19 cellular contexts compared by ENCODE assay signal in the genomic region with DNA sequence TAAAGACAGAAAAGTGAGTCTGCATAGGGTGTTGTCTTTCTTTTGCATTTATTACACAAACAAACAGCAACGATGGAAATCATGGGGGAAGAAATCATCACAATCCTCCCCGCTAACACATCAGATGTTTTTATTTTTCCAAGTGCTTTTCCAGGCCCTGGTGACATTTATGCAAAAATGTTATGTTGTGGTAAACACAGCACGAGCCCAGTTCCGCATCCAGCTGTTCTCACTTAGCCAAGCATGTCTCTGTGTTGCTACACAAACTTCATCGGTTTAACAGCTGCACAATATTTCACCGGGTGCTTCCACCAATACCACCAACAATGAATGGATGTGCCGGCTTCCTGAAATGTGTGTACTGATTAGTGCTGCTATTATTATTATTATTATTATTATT. TPM values are rescaled to one million over a fixed set of nuclear protein-coding genes. Genes with fewer than 3 reads are reported as not detected.
DNase-seq lines count a peak whose midpoint lies in the region; ATAC-seq and TF ChIP-seq lines count a peak whose summit lies in the region.
"Had no signal": no experiment of that assay in that cellular context is flagged by ENCODE, and none has a peak within 500 bp of the region (broad histone marks: within the 10 kb centered on the region; RNA-seq: fewer than 3 reads in every experiment).

No MANE protein-coding gene starts in this region.

- no peak for TF ChIP-seq EP300 in stomach (IDR thresholded peaks at IDR 0.05)

- no peaks in the 10 kb centered on the region for H3K27me3 ChIP-seq in stomach

- H3K36me3 ChIP-seq in stomach = no peaks in the 10 kb centered on the region

- H3K4me1 Mint-ChIP-seq in WTC11 (no peaks in the 10 kb centered on the region), T-helper 17 cell (no peaks in the 10 kb centered on the region)
- H3K4me1 Mint-ChIP-seq: CD4-positive, alpha-beta memory T cell had no signal

- ATAC-seq in WTC11 (no peak), sciatic nerve (peak; percentile 70), T-helper 17 cell (no peak), GM18520 (IDR thresholded peaks at IDR 0.05; ENCODE audit: unreplicated experiment) (no peak)
- ATAC-seq: HCT116 had no signal

- H3K9me3 Mint-ChIP-seq in WTC11 = peaks cover 31% of the 10 kb centered on the region

- H3K4me3 Mint-ChIP-seq in WTC11 (no peak overlapping the region), T-helper 17 cell (no peak overlapping the region)
- H3K4me3 Mint-ChIP-seq: CD14-positive monocyte; CD4-positive, alpha-beta memory T cell had no signal

- H3K36me3 Mint-ChIP-seq in WTC11 (peaks cover 17% of the 10 kb centered on the region), T-helper 17 cell (ENCODE audit: low read depth) (no peaks in the 10 kb centered on the region)
- H3K36me3 Mint-ChIP-seq: CD14-positive monocyte; CD4-positive, alpha-beta memory T cell had no signal

- TF ChIP-seq CTCF in AG09319 (IDR thresholded peaks at IDR 0.05; ENCODE audit: low read depth, low read length) (no peak), WTC11 (IDR thresholded peaks at IDR 0.05) (no peak), stomach (IDR thresholded peaks at IDR 0.05) (no peak)

- H3K27ac ChIP-seq in stomach = no peak overlapping the region

- 76 to 87% (median 80%) methylated on average over 7 of the region's 7 CpGs for WGBS in stomach, 5 donors

- H3K27me3 Mint-ChIP-seq in WTC11 (ENCODE audit: low read depth) (peaks cover 4% of the 10 kb centered on the region; the same call in 1 of the 2 replicates), T-helper 17 cell (peaks cover 23% of the 10 kb centered on the region)

- H3K27ac Mint-ChIP-seq in WTC11 (no peak overlapping the region), T-helper 17 cell (no peak overlapping the region)
- H3K27ac Mint-ChIP-seq: CD14-positive monocyte; CD4-positive, alpha-beta memory T cell had no signal

- no peak for TF ChIP-seq POLR2A in stomach (IDR thresholded peaks at IDR 0.05)

- intact Hi-C loops in sciatic nerve (cut with DNase I) (no loop called here), stomach (cut with DNase I; ENCODE audit: low total_unique reads) (no loop called here)

- no peak overlapping the region for H3K4me3 ChIP-seq in stomach

- H3K4me1 ChIP-seq in stomach = peaks cover 0 to 3% (median 0%) of the 10 kb centered on the region in 4 donors

- POLR2A ChIA-PET in WTC11 (lab: Charles Lee) = no interaction called here

- peak; percentile 16 for DNase-seq in AG09319 (ENCODE audit: extremely low read depth, low read depth)
- no peak for DNase-seq in WTC11 (ENCODE audit: low spot score)
- DNase-seq in fibroblast of peridontal ligament (ENCODE audit: extremely low read depth) = peak; percentile 25
- no peak for DNase-seq in sciatic nerve (ENCODE audit: low spot score)
- no peak for DNase-seq in T-helper 17 cell
- no peak for DNase-seq in stomach
- DNase-seq in NCI-H1930 (lab: John Stamatoyannopoulos, UW) = no peak
- DNase-seq: 8988T; AML-193; CD4-positive, alpha-beta memory T cell; DMS153; DMS79; GDM1; GOT3; H7; IMR-90 had no signal

- H3K9me3 ChIP-seq in T-helper 17 cell (ENCODE audit: control insufficient read depth, low read length, poor library complexity, severe bottlenecking) = no peaks in the 10 kb centered on the region
- H3K9me3 ChIP-seq in stomach = peaks cover 0 to 10% (median 5%) of the 10 kb centered on the region in 4 donors

- CTCF ChIA-PET in WTC11 (lab: Charles Lee) = interaction anchor here (0.8 kb wide), 1 partner anchor 135 kb away, joined by 4 read pairs; no protein-coding TSS in a partner anchor

TF ChIP-seq in WTC11, 78 proteins besides CTCF, POLR2A, EP300 and RAD21:
- TF ChIP-seq IRF2 (CRISPR knock-in tag; IDR thresholded peaks at IDR 0.05; ENCODE audit: borderline replicate concordance, low read depth) (no peak), HMGA2 (CRISPR knock-in tag; IDR thresholded peaks at IDR 0.05) (peak; percentile 86)

RNA-seq across cellular contexts. Expression of gene ABHD17C, which starts 53.7 kb away (rescaled TPM):
- total RNA-seq in WTC11 (2021) (23.6 to 29.0 TPM (median 23.6 TPM) in 3 replicates), sciatic nerve (3.8 TPM), T-helper 17 cell (1 to 10 TPM; 2.0 to 2.3 TPM), stomach (10 to 100 TPM in 3 of 5 donors, 1 to 10 TPM in 2; 1.2 to 30.5 (median 25.1) TPM)
- 10 to 100 TPM; 14.0 to 55.3 (median 17.1) TPM for polyA plus RNA-seq in stomach

Comparison
In these comparisons a context has a peak if more than half of its experiments do, and no peak if none do; other contexts are left out.
1. DNase-seq: peak in AG09319 (single experiment) and fibroblast of peridontal ligament (single experiment); none in WTC11 (single experiment), sciatic nerve (single experiment), T-helper 17 cell (0 of 3), stomach (single experiment) and NCI-H1930 (0 of 2).